ENCODE assay signal across 8 cellular contexts in the genomic region with DNA sequence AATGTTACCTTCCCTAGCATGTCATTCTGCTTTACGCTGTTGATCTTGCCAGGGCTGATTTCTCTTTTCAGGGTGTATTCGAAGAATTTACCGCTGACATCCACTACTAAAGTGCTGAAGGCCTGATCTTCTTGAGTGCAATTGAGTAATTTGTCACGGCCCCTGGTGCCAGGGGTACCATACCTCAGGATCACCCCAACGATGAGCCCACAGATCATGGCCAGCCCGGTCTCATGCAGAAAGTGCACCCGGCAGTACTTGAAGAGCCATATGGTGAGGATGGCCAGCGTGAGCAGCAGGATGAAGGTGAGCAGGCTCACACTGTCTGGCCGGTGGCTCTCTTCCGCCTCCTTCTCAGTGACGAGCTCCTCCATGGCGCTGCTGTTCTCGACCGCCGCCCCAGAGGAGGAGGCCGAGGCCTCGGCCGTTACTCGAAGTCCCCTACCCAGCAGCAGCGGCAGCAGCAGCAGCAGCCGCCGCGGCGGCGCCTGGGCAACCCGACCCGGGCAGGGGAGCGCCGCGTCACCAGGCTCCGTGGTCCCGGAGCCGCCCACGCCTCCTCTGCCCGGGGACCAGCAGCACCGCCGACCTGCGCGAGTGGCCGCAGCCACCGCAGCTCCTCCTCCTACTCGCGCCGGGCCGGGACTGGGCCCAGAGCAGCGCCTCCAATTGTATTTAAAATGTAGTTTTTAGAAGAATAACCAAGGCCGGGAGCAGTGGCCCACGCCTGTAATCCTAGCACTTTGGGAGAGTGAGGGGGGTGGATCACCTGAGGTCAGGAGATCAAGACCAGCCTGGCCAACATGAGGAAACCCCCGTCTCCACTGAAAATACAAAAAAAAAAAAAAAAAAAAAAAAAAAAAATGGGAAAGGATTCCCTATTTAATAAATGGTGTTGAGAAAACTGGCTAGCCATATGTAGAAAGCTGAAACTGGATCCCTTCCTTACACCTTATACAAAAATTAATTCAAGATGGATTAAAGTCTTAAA. TPM values are rescaled to one million over a fixed set of nuclear protein-coding genes. Genes with fewer than 3 reads are reported as not detected.
DNase-seq lines count a peak whose midpoint lies in the region; ATAC-seq lines count a peak whose summit lies in the region.

No MANE protein-coding gene starts in this region.

- ATAC-seq in GM19467 (IDR thresholded peaks at IDR 0.05; ENCODE audit: unreplicated experiment), result peak; percentile 87
- peak; percentile 75 for ATAC-seq in left colon
- no peak for ATAC-seq in HG03280 (IDR thresholded peaks at IDR 0.05; ENCODE audit: unreplicated experiment)

- DNase-seq in AG08396 (ENCODE audit: low spot score) (peak; percentile 73), NOMO-1 treated with dmso at 0.1 percent for 144 hours (lab: John Stamatoyannopoulos, UW; ENCODE audit: unreplicated experiment) (peak; percentile 17), cerebellar cortex (ENCODE audit: low spot score) (peak; percentile 48), left colon (peak in 1 of 2 donors; percentile 36), NCI-H524 treated with DMSO at 0.1 percent for 48 hours (lab: John Stamatoyannopoulos, UW) (no peak)
- DNase-seq in stimulated activated CD8-positive, alpha-beta memory T cell treated with anti-CD3 and anti-CD28 coated beads, Interleukin-2, amount 100 ng/mL, for 48 hours (ENCODE audit: low read depth in 2 of 2), result peak; percentile 18 to 42

- intact Hi-C loops in left colon (cut with DNase I, micrococcal nuclease), result no loop called here

RNA-seq across cellular contexts. Expression of a gene that starts 58.5 kb away (rescaled TPM):
- total RNA-seq in left colon, result 10 to 100 TPM; 63.3 to 70.7 TPM
